In the genomic region with DNA sequence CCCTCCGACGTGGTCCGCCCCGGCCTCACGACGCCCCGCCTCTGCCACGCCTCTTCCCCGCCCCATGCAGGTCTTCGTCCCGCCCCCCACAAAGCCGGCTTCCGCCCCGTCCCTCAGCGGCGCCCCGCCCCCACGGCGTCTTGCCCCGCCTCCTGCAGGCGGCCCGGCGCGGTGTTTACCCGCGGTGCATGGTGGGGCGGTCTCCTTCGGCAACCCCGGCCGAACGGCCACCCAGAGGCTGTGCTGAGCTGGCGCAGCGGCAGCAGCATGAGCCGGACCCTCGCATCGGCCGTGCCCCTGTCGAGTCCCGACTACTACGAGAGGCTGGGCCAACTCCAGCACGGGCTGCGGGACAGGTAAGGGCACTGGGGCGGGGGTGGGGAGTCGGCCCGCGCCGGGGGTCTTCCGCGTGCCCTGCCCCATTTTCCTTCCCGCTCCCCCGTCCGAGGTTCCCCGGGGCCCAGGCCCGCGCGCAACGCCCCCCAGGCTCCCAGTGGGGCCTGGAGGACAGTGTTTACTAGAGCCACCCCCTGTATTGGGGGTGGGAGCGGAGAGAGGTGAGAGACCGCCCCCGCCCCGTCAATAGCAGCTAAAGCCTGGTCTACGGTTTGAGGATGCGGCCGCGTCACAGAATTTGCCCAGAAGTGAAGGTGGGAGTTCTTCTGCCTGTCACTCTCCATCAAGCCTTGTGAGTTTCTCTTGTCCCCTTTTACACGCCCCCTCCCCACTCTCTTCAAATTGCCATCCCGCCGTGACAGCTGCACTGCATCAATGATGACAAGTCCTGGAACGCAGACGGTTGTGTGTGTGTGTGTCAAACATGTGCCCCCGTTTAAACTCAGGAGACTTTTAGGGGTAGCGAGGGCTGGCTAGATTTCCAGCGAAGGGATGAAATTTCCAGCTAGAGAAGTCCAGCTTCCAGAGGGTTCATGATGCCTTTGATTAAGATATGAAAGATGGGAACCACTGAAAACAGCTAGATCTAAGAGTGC, we compare ENCODE assay signal across 8 cellular contexts. TPM values are rescaled to one million over a fixed set of nuclear protein-coding genes. Genes with fewer than 3 reads are reported as not detected.
DNase-seq lines count a peak whose midpoint lies in the region; TF ChIP-seq lines count a peak whose summit lies in the region.

A gene with protein sequence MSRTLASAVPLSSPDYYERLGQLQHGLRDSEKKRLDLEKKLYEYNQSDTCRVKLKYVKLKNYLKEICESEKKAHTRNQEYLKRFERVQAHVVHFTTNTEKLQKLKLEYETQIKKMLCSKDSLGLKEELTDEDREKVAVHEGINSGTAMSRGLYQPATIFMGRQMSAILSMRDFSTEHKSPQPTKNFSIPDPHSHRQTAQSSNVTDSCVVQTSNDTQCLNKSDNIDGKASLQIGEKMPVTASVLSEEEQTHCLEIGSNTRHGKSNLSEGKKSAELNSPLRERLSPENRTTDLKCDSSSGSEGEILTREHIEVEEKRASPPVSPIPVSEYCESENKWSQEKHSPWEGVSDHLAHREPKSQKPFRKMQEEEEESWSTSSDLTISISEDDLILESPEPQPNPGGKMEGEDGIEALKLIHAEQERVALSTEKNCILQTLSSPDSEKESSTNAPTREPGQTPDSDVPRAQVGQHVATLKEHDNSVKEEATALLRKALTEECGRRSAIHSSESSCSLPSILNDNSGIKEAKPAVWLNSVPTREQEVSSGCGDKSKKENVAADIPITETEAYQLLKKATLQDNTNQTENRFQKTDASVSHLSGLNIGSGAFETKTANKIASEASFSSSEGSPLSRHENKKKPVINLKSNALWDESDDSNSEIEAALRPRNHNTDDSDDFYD (plus strand): TSS at position 234 of the 992 bp plus-strand sequence. CDS start 34 bp downstream, at position 268.

- peak; percentile 96 for DNase-seq in G401 (ENCODE audit: low spot score)
- DNase-seq in H7: peak; percentile 96
- DNase-seq in activated effector memory CD4-positive, alpha-beta T cell treated with anti-CD3 and anti-CD28 coated beads, Interleukin-2, amount 50 U/mL, for 16 hours: peak; percentile 99
- peak; percentile 91 for DNase-seq in fibroblast of the conjunctiva (ENCODE audit: low read depth)
- peak; percentile 98 for DNase-seq in neural progenitor cell (ENCODE audit: low spot score)
- DNase-seq in stromal cell of bone marrow (ENCODE audit: low read depth): peak; percentile 86

- peak within 1 kb of the TSS; percentile 64 for H3K27ac Mint-ChIP-seq in neural progenitor cell

- in situ Hi-C loops in G401 (cut with HindIII; ENCODE audit: low sequenced_read_pairs): no loop called here

- H2AFZ ChIP-seq in Loucy (ENCODE audit: low read length) (peak within 1 kb of the TSS; percentile 82), neural progenitor cell (replicated peaks) (peak within 1 kb of the TSS; percentile 93)

- H3K9me3 ChIP-seq in Loucy (ENCODE audit: insufficient read depth, low read depth, low read length): no peaks in the 10 kb centered on the region
- H3K9me3 ChIP-seq in neural progenitor cell (ENCODE audit: low read depth): no peaks in the 10 kb centered on the region

- peaks cover 36% of the 10 kb centered on the region for H3K79me2 ChIP-seq in Loucy (ENCODE audit: insufficient read depth, low read length)
- H3K79me2 ChIP-seq in neural progenitor cell (ENCODE audit: low read depth): peaks cover 37% of the 10 kb centered on the region

- H3F3A ChIP-seq in Loucy (ENCODE audit: low read depth) (no peaks in the 10 kb centered on the region), neural progenitor cell (ENCODE audit: low read depth) (peaks cover 13% of the 10 kb centered on the region)

- peaks cover 10% of the 10 kb centered on the region for H4K20me1 ChIP-seq in Loucy (ENCODE audit: insufficient read depth, low read length, poor library complexity, severe bottlenecking)
- H4K20me1 ChIP-seq in neural progenitor cell (ENCODE audit: low read depth): peaks cover 2% of the 10 kb centered on the region

- H3K36me3 Mint-ChIP-seq in neural progenitor cell: no peaks in the 10 kb centered on the region

- peak; percentile 43 for TF ChIP-seq CTCF in Loucy (conservative IDR thresholded peaks at IDR 0.05; ENCODE audit: low read length)
- peak; percentile 43 for TF ChIP-seq CTCF in neural progenitor cell (IDR thresholded peaks at IDR 0.05)

- H3K4me2 ChIP-seq in Loucy (ENCODE audit: low read depth, low read length, poor library complexity, severe bottlenecking) (peak within 1 kb of the TSS; percentile 93), neural progenitor cell (peak within 1 kb of the TSS; percentile 80)

- H3K36me3 ChIP-seq in H7 (replicated peaks; ENCODE audit: control insufficient read depth, insufficient read depth, low read length) (no peaks in the 10 kb centered on the region), Loucy (ENCODE audit: insufficient read depth, low read length) (no peaks in the 10 kb centered on the region), neural progenitor cell (no peaks in the 10 kb centered on the region)

- H3K9me3 Mint-ChIP-seq in neural progenitor cell: no peaks in the 10 kb centered on the region

- H3K4me1 ChIP-seq in Loucy (ENCODE audit: insufficient read depth, low read length, poor library complexity, severe bottlenecking): peaks cover 47% of the 10 kb centered on the region
- peaks cover 22% of the 10 kb centered on the region for H3K4me1 ChIP-seq in neural progenitor cell

- H3K4me1 Mint-ChIP-seq in neural progenitor cell: peaks cover 14% of the 10 kb centered on the region

- H3K9ac ChIP-seq in Loucy (ENCODE audit: low read depth, low read length, poor library complexity, severe bottlenecking) (peak within 1 kb of the TSS; percentile 91), neural progenitor cell (peak within 1 kb of the TSS; percentile 43)

- H3K9me2 ChIP-seq in Loucy (replicated peaks; ENCODE audit: low read depth, low read length): no peaks in the 10 kb centered on the region

- H3K4me3 Mint-ChIP-seq in neural progenitor cell: peak within 1 kb of the TSS; percentile 88

- H3K27me3 ChIP-seq in H7 (ENCODE audit: control insufficient read depth, insufficient read depth, low read length): no peaks in the 10 kb centered on the region
- no peaks in the 10 kb centered on the region for H3K27me3 ChIP-seq in Loucy (ENCODE audit: insufficient read depth, low read length, poor library complexity, severe bottlenecking)
- no peaks in the 10 kb centered on the region for H3K27me3 ChIP-seq in neural progenitor cell

- H3K27ac ChIP-seq in neural progenitor cell: no peak within 1 kb of the TSS

- TF ChIP-seq POLR2A in Raji (IDR thresholded peaks at IDR 0.05; ENCODE audit: insufficient read depth, low read depth, low read length): peak; percentile 91

- peak within 1 kb of the TSS; percentile 79 for H3K4me3 ChIP-seq in H7 (ENCODE audit: insufficient read depth, low read depth, low read length)
- peak within 1 kb of the TSS; percentile 91 for H3K4me3 ChIP-seq in Loucy (ENCODE audit: low read length, poor library complexity, severe bottlenecking)
- peak within 1 kb of the TSS; percentile 87 for H3K4me3 ChIP-seq in neural progenitor cell

- H3K27me3 Mint-ChIP-seq in neural progenitor cell (ENCODE audit: insufficient read depth, low read depth): peaks cover 8% of the 10 kb centered on the region

RNA-seq across cellular contexts. Expression of the gene that starts here (rescaled TPM):
- 12.4 and 22.6 TPM in 2 replicates for total RNA-seq in G401 (2014; rRNA removed; shearing (Covaris generic))
- 18.0 and 39.6 TPM in 2 replicates for total RNA-seq in H7 (2014; rRNA removed; shearing (Covaris generic))
- total RNA-seq in neural progenitor cell (ENCODE audit: low replicate concordance): 40.5 and 60.0 TPM in 2 replicates
